Comparison of ENCODE assay signal across 25 cellular contexts in the genomic region with DNA sequence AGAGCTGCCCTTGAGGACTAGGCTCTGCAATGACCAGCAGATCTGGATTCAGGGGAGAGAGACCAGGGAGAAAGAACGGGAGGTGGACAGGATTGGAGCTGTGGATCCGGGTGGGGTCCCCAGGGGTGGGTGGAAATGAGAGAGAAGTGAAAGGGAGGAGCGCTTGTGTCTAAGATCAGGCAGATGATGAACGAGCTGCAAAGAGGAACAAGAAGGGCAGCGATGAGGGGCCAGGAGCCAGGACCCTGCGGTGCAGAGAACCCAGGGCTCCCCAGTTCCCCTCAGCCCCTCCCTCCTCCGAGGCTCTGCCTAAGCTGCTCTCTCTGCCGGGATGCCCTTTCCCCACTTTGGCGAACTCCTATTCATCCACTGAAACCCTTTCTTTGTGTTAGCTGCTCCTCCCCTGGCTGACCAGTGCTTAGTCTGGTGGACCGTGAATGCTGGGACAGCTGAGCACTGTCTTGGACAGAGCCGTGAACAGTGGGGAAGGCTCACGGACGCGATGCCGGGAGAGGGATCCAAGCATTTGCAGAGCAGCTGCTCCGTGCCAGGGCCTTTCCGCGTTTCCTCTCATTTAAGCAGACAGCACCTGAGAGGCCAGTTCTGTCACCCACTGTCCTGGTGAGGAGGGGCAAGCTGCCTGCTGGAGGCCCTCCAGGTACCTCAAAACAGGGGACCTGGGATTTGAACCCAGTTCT. TPM values are rescaled to one million over a fixed set of nuclear protein-coding genes. Genes with fewer than 3 reads are reported as not detected.
DNase-seq lines count a peak whose midpoint lies in the region; ATAC-seq and TF ChIP-seq lines count a peak whose summit lies in the region.
"Had no signal": no experiment of that assay in that cellular context is flagged by ENCODE, and none has a peak within 500 bp of the region (broad histone marks: within the 10 kb centered on the region; RNA-seq: fewer than 3 reads in every experiment).

No MANE protein-coding gene starts in this region.

- H3K9me3 ChIP-seq in SK-N-SH: no peaks in the 10 kb centered on the region
- H3K9me3 ChIP-seq in endodermal cell (ENCODE audit: control insufficient read depth, low read length): no peaks in the 10 kb centered on the region
- H3K9me3 ChIP-seq in neural progenitor cell (ENCODE audit: low read depth): no peaks in the 10 kb centered on the region

- no peak overlapping the region for H3K4me2 ChIP-seq in SK-N-SH
- H3K4me2 ChIP-seq in neural progenitor cell: peak overlapping the region; percentile 53
- H3K4me2 ChIP-seq: GM23338 had no signal

- CTCF ChIA-PET in SK-N-SH (lab: Yijun Ruan, JAX): no interaction called here

- no peak for TF ChIP-seq CTCF in SK-N-SH (IDR thresholded peaks at IDR 0.05)
- no peak for TF ChIP-seq CTCF in endodermal cell (conservative IDR thresholded peaks at IDR 0.05)
- TF ChIP-seq CTCF in neural progenitor cell (IDR thresholded peaks at IDR 0.05): no peak

- H3K36me3 ChIP-seq in SK-N-SH (replicated peaks in 1 of 2; ENCODE audit: control insufficient read depth in 1 of 2, insufficient read depth in 2 of 2, low read length in 1 of 2) (no peaks in the 10 kb centered on the region), endodermal cell (ENCODE audit: control insufficient read depth, insufficient read depth, low read length) (no peaks in the 10 kb centered on the region), neural progenitor cell (no peaks in the 10 kb centered on the region)

- H3K27ac ChIP-seq in SK-N-SH (ENCODE audit: low read depth in 2 of 2, low read length in 1 of 2) (no peak overlapping the region), endodermal cell (ENCODE audit: low read depth, low read length) (peak overlapping the region; percentile 53), neural progenitor cell (peak overlapping the region; percentile 50)
- H3K27ac ChIP-seq: 22Rv1, SK-N-MC had no signal

- ATAC-seq in SK-N-SH treated with all-trans-retinoic acid at 6 μM for 48 hours: no peak
- no peak for ATAC-seq in stimulated activated memory B cell treated with anti-CD40 and anti-IgM and Interleukin-4, amounts not matched to agents 10 μg/mL and 1 μg/mL and 100 μg/mL, for 72 hours
- ATAC-seq in HG02852 (IDR thresholded peaks at IDR 0.05; ENCODE audit: unreplicated experiment): no peak
- ATAC-seq: GM12878 had no signal

- H3F3A ChIP-seq in SK-N-SH (replicated peaks; ENCODE audit: insufficient read depth): no peaks in the 10 kb centered on the region
- peaks cover 34% of the 10 kb centered on the region for H3F3A ChIP-seq in neural progenitor cell (ENCODE audit: low read depth)

- no peaks in the 10 kb centered on the region for H3K27me3 ChIP-seq in SK-N-SH (ENCODE audit: insufficient read depth)
- H3K27me3 ChIP-seq in endodermal cell (ENCODE audit: control insufficient read depth, insufficient read depth, low read length, poor library complexity, severe bottlenecking): no peaks in the 10 kb centered on the region
- no peaks in the 10 kb centered on the region for H3K27me3 ChIP-seq in neural progenitor cell

- H3K9me3 Mint-ChIP-seq in endodermal cell (no peaks in the 10 kb centered on the region), neural progenitor cell (peaks cover 2% of the 10 kb centered on the region)
- no peaks in the 10 kb centered on the region for H3K9me3 Mint-ChIP-seq in stimulated activated memory B cell treated with anti-CD40 and anti-IgM and Interleukin-4, amounts not matched to agents 10 μg/mL and 1 μg/mL and 100 μg/mL, for 72 hours
- H3K9me3 Mint-ChIP-seq: GM23338 had no signal

- WGBS in SK-N-SH (ENCODE audit: low lambda C conversion rate): 78% methylated on average over 18 of the region's 18 CpGs
- 81 to 88% methylated on average over 15 to 18 of the region's 18 CpGs for WGBS in endodermal cell (ENCODE audit: insufficient coverage in 1 of 2, insufficient read length in 1 of 2), 2 experiments

- H3K79me2 ChIP-seq in SK-N-SH (ENCODE audit: insufficient read depth): no peaks in the 10 kb centered on the region
- H3K79me2 ChIP-seq in neural progenitor cell (ENCODE audit: low read depth): no peaks in the 10 kb centered on the region

- H3K9me2 ChIP-seq in SK-N-SH: no peaks in the 10 kb centered on the region

- H3K36me3 Mint-ChIP-seq in endodermal cell (ENCODE audit: low read depth) (no peaks in the 10 kb centered on the region), neural progenitor cell (no peaks in the 10 kb centered on the region)
- H3K36me3 Mint-ChIP-seq in stimulated activated memory B cell treated with anti-CD40 and anti-IgM and Interleukin-4, amounts not matched to agents 10 μg/mL and 1 μg/mL and 100 μg/mL, for 72 hours: no peaks in the 10 kb centered on the region

- H4K20me1 ChIP-seq in SK-N-SH (ENCODE audit: insufficient read depth) (no peaks in the 10 kb centered on the region), neural progenitor cell (ENCODE audit: low read depth) (no peaks in the 10 kb centered on the region)

- H3K4me3 ChIP-seq in SK-N-SH (ENCODE audit: low read depth in 2 of 2, low read length in 1 of 2) (no peak overlapping the region), endodermal cell (ENCODE audit: low read length) (no peak overlapping the region), neural progenitor cell (no peak overlapping the region)
- H3K4me3 ChIP-seq: GM12878, GM23338, SK-N-MC had no signal

- TF ChIP-seq RAD21 in SK-N-SH (IDR thresholded peaks at IDR 0.05; ENCODE audit: low read length): no peak

- no peaks in the 10 kb centered on the region for H3K27me3 Mint-ChIP-seq in endodermal cell (ENCODE audit: insufficient read depth)
- peaks cover 13% of the 10 kb centered on the region for H3K27me3 Mint-ChIP-seq in neural progenitor cell (ENCODE audit: insufficient read depth, low read depth)
- H3K27me3 Mint-ChIP-seq in stimulated activated memory B cell treated with anti-CD40 and anti-IgM and Interleukin-4, amounts not matched to agents 10 μg/mL and 1 μg/mL and 100 μg/mL, for 72 hours: peaks cover 50% of the 10 kb centered on the region

- TF ChIP-seq EP300 in SK-N-SH (IDR thresholded peaks at IDR 0.05; ENCODE audit: borderline replicate concordance in 1 of 2, low read depth in 1 of 2, low read length in 1 of 2): no peak

- DNase-seq in SK-N-SH (no peak), endodermal cell (no peak), neural progenitor cell (ENCODE audit: low spot score) (peak; percentile 90), DMS79 treated with DMSO at 0.1 percent for 48 hours (lab: John Stamatoyannopoulos, UW) (no peak), DMS114 treated with DMSO at 0.1 percent for 48 hours (lab: John Stamatoyannopoulos, UW; ENCODE audit: unreplicated experiment) (no peak)
- DNase-seq: AML-193, COR-L47, DMS 273 treated with DMSO at 0.1 percent for 48 hours, KBM-7, MV-4-11, NCI-H1417, NCI-H187, NCI-H2107, NCI-H2227 treated with DMSO at 0.1 percent for 48 hours, NCI-H510A treated with DMSO at 0.1 percent for 48 hours, NCI-H774, OCI-M1, SHP77 had no signal

- no peak overlapping the region for H3K4me3 Mint-ChIP-seq in endodermal cell
- no peak overlapping the region for H3K4me3 Mint-ChIP-seq in neural progenitor cell
- no peak overlapping the region for H3K4me3 Mint-ChIP-seq in stimulated activated memory B cell treated with anti-CD40 and anti-IgM and Interleukin-4, amounts not matched to agents 10 μg/mL and 1 μg/mL and 100 μg/mL, for 72 hours
- H3K4me3 Mint-ChIP-seq: GM23338 had no signal

- no peak overlapping the region for H2AFZ ChIP-seq in SK-N-SH (ENCODE audit: low read depth)
- no peak overlapping the region for H2AFZ ChIP-seq in neural progenitor cell (replicated peaks)
- H2AFZ ChIP-seq: GM23338 had no signal

- H3K9ac ChIP-seq in SK-N-SH (no peak overlapping the region), endodermal cell (ENCODE audit: extremely low read depth, low read length, poor library complexity, severe bottlenecking) (no peak overlapping the region), neural progenitor cell (no peak overlapping the region)

- POLR2A ChIA-PET in SK-N-SH (lab: Yijun Ruan, JAX): no interaction called here

- H3K27ac Mint-ChIP-seq in endodermal cell: no peak overlapping the region
- peak overlapping the region; percentile 95 for H3K27ac Mint-ChIP-seq in neural progenitor cell
- no peak overlapping the region for H3K27ac Mint-ChIP-seq in stimulated activated memory B cell treated with anti-CD40 and anti-IgM and Interleukin-4, amounts not matched to agents 10 μg/mL and 1 μg/mL and 100 μg/mL, for 72 hours
- H3K27ac Mint-ChIP-seq: GM23338 had no signal

- H3K4me1 Mint-ChIP-seq in endodermal cell (peaks cover 5% of the 10 kb centered on the region), neural progenitor cell (peaks cover 63% of the 10 kb centered on the region)
- peaks cover 7% of the 10 kb centered on the region for H3K4me1 Mint-ChIP-seq in stimulated activated memory B cell treated with anti-CD40 and anti-IgM and Interleukin-4, amounts not matched to agents 10 μg/mL and 1 μg/mL and 100 μg/mL, for 72 hours

- H3K4me1 ChIP-seq in SK-N-SH (ENCODE audit: control insufficient read depth in 1 of 2, insufficient read depth in 2 of 2, low read depth in 1 of 2, low read length in 1 of 2) (peaks cover 0 to 3% of the 10 kb centered on the region in 2 experiments; a peak in 1 of 4 replicates), endodermal cell (ENCODE audit: control insufficient read depth, insufficient read depth, low read length) (no peaks in the 10 kb centered on the region), neural progenitor cell (peaks cover 48% of the 10 kb centered on the region)

TF ChIP-seq in SK-N-SH treated with all-trans-retinoic acid at 6 μM for 48 hours, 23 proteins besides CTCF, POLR2A, EP300 and RAD21:
- TF ChIP-seq ZNF70 (CRISPR knock-in tag; IDR thresholded peaks at IDR 0.05) (no peak), CSDC2 (CRISPR knock-in tag; IDR thresholded peaks at IDR 0.05) (no peak), ZFP3 (CRISPR knock-in tag; IDR thresholded peaks at IDR 0.05) (peak; percentile 92)
TF ChIP-seq in SK-N-SH treated with all-trans-retinoic acid at 6 μM for 48 hours: peak in this region for 1.

TF ChIP-seq in SK-N-SH, 30 proteins besides CTCF, POLR2A, EP300 and RAD21 (continues in another document):
- TF ChIP-seq CHD2 (IDR thresholded peaks at IDR 0.05; ENCODE audit: low read length, partially characterized antibody): no peak
- TF ChIP-seq, protein P1, sequence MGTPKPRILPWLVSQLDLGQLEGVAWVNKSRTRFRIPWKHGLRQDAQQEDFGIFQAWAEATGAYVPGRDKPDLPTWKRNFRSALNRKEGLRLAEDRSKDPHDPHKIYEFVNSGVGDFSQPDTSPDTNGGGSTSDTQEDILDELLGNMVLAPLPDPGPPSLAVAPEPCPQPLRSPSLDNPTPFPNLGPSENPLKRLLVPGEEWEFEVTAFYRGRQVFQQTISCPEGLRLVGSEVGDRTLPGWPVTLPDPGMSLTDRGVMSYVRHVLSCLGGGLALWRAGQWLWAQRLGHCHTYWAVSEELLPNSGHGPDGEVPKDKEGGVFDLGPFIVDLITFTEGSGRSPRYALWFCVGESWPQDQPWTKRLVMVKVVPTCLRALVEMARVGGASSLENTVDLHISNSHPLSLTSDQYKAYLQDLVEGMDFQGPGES (IDR thresholded peaks at IDR 0.05; ENCODE audit: low read depth, low read length): no peak
- TF ChIP-seq SMC3 (IDR thresholded peaks at IDR 0.05; ENCODE audit: low read depth, low read length): no peak

RNA-seq across cellular contexts. Expression of gene SHISAL1, which starts 35.9 kb away (rescaled TPM):
- 0.10 and 0.11 TPM in 2 replicates for polyA plus RNA-seq in SK-N-SH (2012; rRNA removed)
- 0.06 and 0.08 TPM in 2 replicates for polyA plus RNA-seq in SK-N-SH (2012; cell fraction: cytosol; rRNA removed)
- polyA plus RNA-seq in SK-N-SH (2012; cell fraction: nucleus; rRNA removed): 0.06 and 0.10 TPM in 2 replicates
- total RNA-seq in endodermal cell (under 1 TPM; 0.42 to 0.95 TPM), neural progenitor cell (ENCODE audit: low replicate concordance) (4.4 and 5.7 TPM in 2 replicates)
- polyA plus RNA-seq in endodermal cell (2013, experiment 1 of 2): 2.8 TPM
- polyA plus RNA-seq in endodermal cell (2013, experiment 2 of 2): 3.2 TPM
- total RNA-seq: GM12878 had no signal
- polyA plus RNA-seq: GM12878 had no signal

Comparison
In these comparisons a context has a peak if more than half of its experiments do, and no peak if none do; other contexts are left out.
1. H3K27ac ChIP-seq: peak in endodermal cell (single experiment) and neural progenitor cell (single experiment); none in SK-N-SH (0 of 2).